20 cellular contexts compared by ENCODE assay signal in genomic region chr4:154465085-154465484, GRCh38. TPM values are rescaled to one million over a fixed set of nuclear protein-coding genes. Genes with fewer than 3 reads are reported as not detected.
"Had no signal": no experiment of that assay in that cellular context is flagged by ENCODE, and none has a peak within 500 bp of the region (broad histone marks: within the 10 kb centered on the region; RNA-seq: fewer than 3 reads in every experiment).

No MANE protein-coding gene starts in this region.

- H3K4me2 ChIP-seq: smooth muscle cell had no signal

- ATAC-seq: activated CD4-positive, alpha-beta T cell treated with anti-CD3 and anti-CD28 coated beads for 36 hours; activated CD8-positive, alpha-beta T cell treated with anti-CD3 and anti-CD28 coated beads for 36 hours; activated T-cell treated with anti-CD3 and anti-CD28 coated beads, Interleukin-2, amount 50 U/mL, for 72 hours; left colon; naive thymus-derived CD4-positive, alpha-beta T cell; stimulated activated effector memory CD8-positive, alpha-beta T cell treated with anti-CD3 and anti-CD28 coated beads, Interleukin-12 subunit alpha, Interleukin-12 subunit beta, amount 100 ng/mL, for 72 hours had no signal

- H3K4me1 Mint-ChIP-seq: activated CD4-positive, alpha-beta T cell treated with anti-CD3 and anti-CD28 coated beads for 36 hours; activated naive CD8-positive, alpha-beta T cell treated with anti-CD3 and anti-CD28 coated beads for 36 hours; naive thymus-derived CD4-positive, alpha-beta T cell; stimulated activated effector memory CD8-positive, alpha-beta T cell treated with anti-CD3 and anti-CD28 coated beads, Interleukin-12 subunit alpha, Interleukin-12 subunit beta, amount 100 ng/mL, for 72 hours had no signal

- H3K9ac ChIP-seq: parathyroid adenoma had no signal

- H3K79me2 ChIP-seq: parathyroid adenoma had no signal

- H3K27ac ChIP-seq: colonic mucosa, parathyroid adenoma, transverse colon, WERI-Rb-1 had no signal

- H3K4me3 ChIP-seq: colonic mucosa, smooth muscle cell, transverse colon had no signal

- H3K4me1 ChIP-seq: colonic mucosa, parathyroid adenoma, transverse colon had no signal

- H3K9me3 ChIP-seq: colonic mucosa, transverse colon had no signal

- H3K27ac Mint-ChIP-seq: activated CD4-positive, alpha-beta T cell treated with anti-CD3 and anti-CD28 coated beads for 36 hours; activated CD8-positive, alpha-beta T cell treated with anti-CD3 and anti-CD28 coated beads for 36 hours; activated naive CD8-positive, alpha-beta T cell treated with anti-CD3 and anti-CD28 coated beads for 36 hours; activated T-cell treated with anti-CD3 and anti-CD28 coated beads, Interleukin-2, amount 50 U/mL, for 72 hours; naive thymus-derived CD4-positive, alpha-beta T cell; stimulated activated effector memory CD8-positive, alpha-beta T cell treated with anti-CD3 and anti-CD28 coated beads, Interleukin-12 subunit alpha, Interleukin-12 subunit beta, amount 100 ng/mL, for 72 hours had no signal

- DNase-seq: activated CD4-positive, alpha-beta T cell treated with anti-CD3 and anti-CD28 coated beads for 36 hours; activated CD8-positive, alpha-beta memory T cell treated with anti-CD3 and anti-CD28 coated beads, Interleukin-2, amount 50 U/mL, for 4 hours; activated CD8-positive, alpha-beta T cell treated with anti-CD3 and anti-CD28 coated beads for 36 hours; activated gamma-delta T cell treated with Interleukin-2 at 50 U/mL for 16 hours; activated naive CD8-positive, alpha-beta T cell treated with anti-CD3 and anti-CD28 coated beads for 36 hours; activated T-cell treated with anti-CD3 and anti-CD28 coated beads, Interleukin-2, amount 50 U/mL, for 72 hours; colonic mucosa; hypothalamus; left colon; naive thymus-derived CD4-positive, alpha-beta T cell; retina; T-helper 9 cell; transverse colon; WERI-Rb-1 had no signal

- H3K36me3 ChIP-seq: colonic mucosa, transverse colon, WERI-Rb-1 had no signal

- H3K27me3 ChIP-seq: colonic mucosa, transverse colon had no signal

- H2AFZ ChIP-seq: parathyroid adenoma had no signal

- H3K36me3 Mint-ChIP-seq: activated naive CD8-positive, alpha-beta T cell treated with anti-CD3 and anti-CD28 coated beads for 36 hours; naive thymus-derived CD4-positive, alpha-beta T cell; stimulated activated effector memory CD8-positive, alpha-beta T cell treated with anti-CD3 and anti-CD28 coated beads, Interleukin-12 subunit alpha, Interleukin-12 subunit beta, amount 100 ng/mL, for 72 hours had no signal

- H3K4me3 Mint-ChIP-seq: activated CD4-positive, alpha-beta T cell treated with anti-CD3 and anti-CD28 coated beads for 36 hours; activated CD8-positive, alpha-beta T cell treated with anti-CD3 and anti-CD28 coated beads for 36 hours; activated naive CD8-positive, alpha-beta T cell treated with anti-CD3 and anti-CD28 coated beads for 36 hours; activated T-cell treated with anti-CD3 and anti-CD28 coated beads, Interleukin-2, amount 50 U/mL, for 72 hours; naive thymus-derived CD4-positive, alpha-beta T cell; stimulated activated effector memory CD8-positive, alpha-beta T cell treated with anti-CD3 and anti-CD28 coated beads, Interleukin-12 subunit alpha, Interleukin-12 subunit beta, amount 100 ng/mL, for 72 hours had no signal

- H3K9me3 Mint-ChIP-seq: activated CD8-positive, alpha-beta T cell treated with anti-CD3 and anti-CD28 coated beads for 36 hours; activated naive CD8-positive, alpha-beta T cell treated with anti-CD3 and anti-CD28 coated beads for 36 hours; naive thymus-derived CD4-positive, alpha-beta T cell; stimulated activated effector memory CD8-positive, alpha-beta T cell treated with anti-CD3 and anti-CD28 coated beads, Interleukin-12 subunit alpha, Interleukin-12 subunit beta, amount 100 ng/mL, for 72 hours had no signal

- FAIRE-seq: endothelial cell of umbilical vein had no signal

RNA-seq across cellular contexts. Expression of gene DCHS2, which starts 26.5 kb away (rescaled TPM):
- total RNA-seq: activated CD8-positive, alpha-beta T cell treated with anti-CD3 and anti-CD28 coated beads for 36 hours; activated naive CD8-positive, alpha-beta T cell treated with anti-CD3 and anti-CD28 coated beads for 36 hours; activated T-cell treated with anti-CD3 and anti-CD28 coated beads, Interleukin-2, amount 50 U/mL, for 72 hours; cardiac septum; endothelial cell of umbilical vein; subcutaneous adipose tissue had no signal
- polyA plus RNA-seq: endothelial cell of umbilical vein; naive thymus-derived CD4-positive, alpha-beta T cell had no signal
